In the genomic region with DNA sequence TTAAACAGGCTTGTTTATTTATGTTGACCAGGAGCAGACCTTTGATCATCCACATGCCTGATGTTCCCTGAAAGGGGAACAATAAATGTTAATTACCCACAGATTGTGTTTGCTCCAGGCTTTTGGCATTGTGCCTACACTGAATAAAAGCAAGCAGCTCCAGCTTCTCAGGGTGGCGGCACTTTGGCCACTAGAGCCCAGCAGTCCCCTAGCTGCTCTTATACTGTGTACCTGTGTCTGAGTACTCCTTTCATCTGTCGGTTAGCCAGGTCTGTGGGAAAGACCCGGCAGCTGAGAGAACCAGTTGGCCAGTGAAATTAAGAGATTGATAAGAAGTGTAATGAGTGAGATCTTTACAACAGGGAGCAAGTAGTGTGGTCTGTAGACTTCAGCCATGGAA, we compare ENCODE assay signal across 36 cellular contexts.
"Had no signal": no experiment of that assay in that cellular context is flagged by ENCODE, and none has a peak within 500 bp of the region (broad histone marks: within the 10 kb centered on the region; RNA-seq: fewer than 3 reads in every experiment).

No MANE protein-coding gene starts in this region.

- H3K4me2 ChIP-seq: KMS-11 had no signal

- ATAC-seq: activated T-cell treated with anti-CD3 and anti-CD28 coated beads, Interleukin-2, amount 50 U/mL, for 4 hours; PC-3 had no signal

- DNase-seq: activated B cell treated with CpG ODN at 0.5 μM for 24 hours; activated CD4-positive, alpha-beta memory T cell treated with anti-CD3 and anti-CD28 coated beads for 36 hours; activated CD4-positive, alpha-beta T cell treated with anti-CD3 and anti-CD28 coated beads for 4 hours; activated CD4-positive, alpha-beta T cell treated with anti-CD3 and anti-CD28 coated beads, Interleukin-2, amount 50 U/mL, for 1 hour; activated CD4-positive, CD25-positive, alpha-beta regulatory T cell treated with anti-CD3 and anti-CD28 coated beads, Interleukin-2, amount 50 U/mL, for 72 hours; activated CD8-positive, alpha-beta memory T cell treated with anti-CD3 and anti-CD28 coated beads, Interleukin-2, amount 50 U/mL, for 4 hours; activated naive CD4-positive, alpha-beta T cell treated with anti-CD3 and anti-CD28 coated beads, Interleukin-2, amount 50 U/mL, for 16 hours; activated naive CD8-positive, alpha-beta T cell treated with anti-CD3 and anti-CD28 coated beads, Interleukin-2, amount 10 ng/mL, durations not matched to agents 7 days and 5 days; activated T-cell treated with anti-CD3 and anti-CD28 coated beads for 4 hours; activated T-cell treated with anti-CD3 and anti-CD28 coated beads, Interleukin-2, amount 50 U/mL, for 4 hours; amygdala; MM.1S; MV-4-11; NCI-H1092; NCI-H1417 treated with DMSO at 0.1 percent for 48 hours; NCI-H187 treated with DMSO at 0.1 percent for 48 hours; NCI-H2081; NCI-H2171 treated with DMSO at 0.1 percent for 48 hours; NCI-H2227 treated with DMSO at 0.1 percent for 48 hours; NCI-H446; NCI-H510A treated with DMSO at 0.1 percent for 48 hours; NCI-H526 treated with DMSO at 0.1 percent for 48 hours; NK-92 treated with Interleukin-12 subunit alpha and Interleukin-12 subunit beta, amount 100 ng/mL, for 24 hours; PC-3; Peyer's patch; RPMI8226; SIG-M5; SW 1271; T-helper 1 cell; T-helper 2 cell; T-helper 9 cell had no signal

- H3K27me3 Mint-ChIP-seq: activated B cell treated with CpG ODN at 0.5 μM for 24 hours; activated CD4-positive, alpha-beta memory T cell treated with anti-CD3 and anti-CD28 coated beads for 36 hours; activated naive CD8-positive, alpha-beta T cell treated with anti-CD3 and anti-CD28 coated beads, Interleukin-2, amount 10 ng/mL, durations not matched to agents 7 days and 5 days had no signal

- H3K4me3 Mint-ChIP-seq: activated B cell treated with CpG ODN at 0.5 μM for 24 hours; activated CD4-positive, alpha-beta memory T cell treated with anti-CD3 and anti-CD28 coated beads for 36 hours; activated naive CD8-positive, alpha-beta T cell treated with anti-CD3 and anti-CD28 coated beads, Interleukin-2, amount 10 ng/mL, durations not matched to agents 7 days and 5 days; activated T-cell treated with anti-CD3 and anti-CD28 coated beads, Interleukin-2, amount 50 U/mL, for 4 hours; activated T-helper 1 cell treated with anti-CD3 and anti-CD28 coated beads, Interleukin-12 subunit alpha, Interleukin-12 subunit beta, Interleukin-2, Interleukin-4 antibody, amounts not matched to agents 30 ng/mL and 10 ng/mL and 1 ng/mL, durations not matched to agents 14 hours and 24 hours and 36 hours had no signal

- H3K4me3 ChIP-seq: ascending aorta, cardiac muscle cell, Peyer's patch had no signal

- H3K4me1 Mint-ChIP-seq: activated B cell treated with CpG ODN at 0.5 μM for 24 hours; activated naive CD8-positive, alpha-beta T cell treated with anti-CD3 and anti-CD28 coated beads, Interleukin-2, amount 10 ng/mL, durations not matched to agents 7 days and 5 days had no signal

- H3K27me3 ChIP-seq: ascending aorta, cardiac muscle cell, Peyer's patch had no signal

- H3K27ac ChIP-seq: ascending aorta, cardiac muscle cell, KMS-11, Peyer's patch, VCaP had no signal

- H3K36me3 Mint-ChIP-seq: activated CD4-positive, alpha-beta memory T cell treated with anti-CD3 and anti-CD28 coated beads for 36 hours; activated naive CD8-positive, alpha-beta T cell treated with anti-CD3 and anti-CD28 coated beads, Interleukin-2, amount 10 ng/mL, durations not matched to agents 7 days and 5 days had no signal

- H3K27ac Mint-ChIP-seq: activated B cell treated with CpG ODN at 0.5 μM for 24 hours; activated CD4-positive, alpha-beta memory T cell treated with anti-CD3 and anti-CD28 coated beads for 36 hours; activated naive CD8-positive, alpha-beta T cell treated with anti-CD3 and anti-CD28 coated beads, Interleukin-2, amount 10 ng/mL, durations not matched to agents 7 days and 5 days; activated T-helper 1 cell treated with anti-CD3 and anti-CD28 coated beads, Interleukin-12 subunit alpha, Interleukin-12 subunit beta, Interleukin-2, Interleukin-4 antibody, amounts not matched to agents 30 ng/mL and 10 ng/mL and 1 ng/mL, durations not matched to agents 14 hours and 24 hours and 36 hours had no signal

- H3K9me3 ChIP-seq: ascending aorta had no signal

- H3K4me1 ChIP-seq: ascending aorta, Peyer's patch had no signal

- H3K36me3 ChIP-seq: ascending aorta, cardiac muscle cell, Peyer's patch had no signal
